Comparison of ENCODE assay signal across 1 cellular context in the genomic region with DNA sequence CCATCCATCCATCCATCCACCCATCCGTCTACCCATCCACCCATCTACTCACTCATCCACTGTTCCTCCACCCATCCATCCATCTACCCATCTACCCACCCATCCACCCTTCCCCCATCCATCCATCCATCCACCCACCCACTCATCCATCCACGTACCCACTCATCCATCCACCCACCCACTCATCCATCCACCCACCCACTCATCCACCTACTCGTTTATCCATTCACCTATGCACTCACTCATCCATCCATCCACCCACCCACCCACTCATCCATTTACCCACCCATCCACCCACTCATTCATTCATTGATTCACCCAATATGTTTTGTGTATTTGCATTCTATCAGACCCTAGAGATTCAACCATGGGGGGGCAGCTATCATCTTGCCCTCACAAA.
TF ChIP-seq lines count a peak whose summit lies in the region.

No MANE protein-coding gene starts in this region.

TF ChIP-seq in K562, 482 proteins besides CTCF, POLR2A, EP300 and RAD21:
- TF ChIP-seq, protein P1, sequence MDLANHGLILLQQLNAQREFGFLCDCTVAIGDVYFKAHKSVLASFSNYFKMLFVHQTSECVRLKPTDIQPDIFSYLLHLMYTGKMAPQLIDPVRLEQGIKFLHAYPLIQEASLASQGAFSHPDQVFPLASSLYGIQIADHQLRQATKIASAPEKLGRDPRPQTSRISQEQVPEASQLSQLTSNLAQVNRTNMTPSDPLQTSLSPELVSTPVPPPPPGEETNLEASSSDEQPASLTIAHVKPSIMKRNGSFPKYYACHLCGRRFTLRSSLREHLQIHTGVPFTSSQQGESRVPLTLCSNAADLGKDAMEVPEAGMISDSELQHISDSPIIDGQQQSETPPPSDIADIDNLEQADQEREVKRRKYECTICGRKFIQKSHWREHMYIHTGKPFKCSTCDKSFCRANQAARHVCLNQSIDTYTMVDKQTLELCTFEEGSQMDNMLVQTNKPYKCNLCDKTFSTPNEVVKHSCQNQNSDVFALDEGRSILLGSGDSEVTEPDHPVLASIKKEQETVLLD (IDR thresholded peaks at IDR 0.05), result no peak
- peak; percentile 89 for TF ChIP-seq EGR1 (conservative IDR thresholded peaks at IDR 0.05)
- TF ChIP-seq THRAP3 (IDR thresholded peaks at IDR 0.05; ENCODE audit: borderline replicate concordance), result no peak
- no peak for TF ChIP-seq MAFG (tag; conservative IDR thresholded peaks at IDR 0.05)
- TF ChIP-seq, protein P2, sequence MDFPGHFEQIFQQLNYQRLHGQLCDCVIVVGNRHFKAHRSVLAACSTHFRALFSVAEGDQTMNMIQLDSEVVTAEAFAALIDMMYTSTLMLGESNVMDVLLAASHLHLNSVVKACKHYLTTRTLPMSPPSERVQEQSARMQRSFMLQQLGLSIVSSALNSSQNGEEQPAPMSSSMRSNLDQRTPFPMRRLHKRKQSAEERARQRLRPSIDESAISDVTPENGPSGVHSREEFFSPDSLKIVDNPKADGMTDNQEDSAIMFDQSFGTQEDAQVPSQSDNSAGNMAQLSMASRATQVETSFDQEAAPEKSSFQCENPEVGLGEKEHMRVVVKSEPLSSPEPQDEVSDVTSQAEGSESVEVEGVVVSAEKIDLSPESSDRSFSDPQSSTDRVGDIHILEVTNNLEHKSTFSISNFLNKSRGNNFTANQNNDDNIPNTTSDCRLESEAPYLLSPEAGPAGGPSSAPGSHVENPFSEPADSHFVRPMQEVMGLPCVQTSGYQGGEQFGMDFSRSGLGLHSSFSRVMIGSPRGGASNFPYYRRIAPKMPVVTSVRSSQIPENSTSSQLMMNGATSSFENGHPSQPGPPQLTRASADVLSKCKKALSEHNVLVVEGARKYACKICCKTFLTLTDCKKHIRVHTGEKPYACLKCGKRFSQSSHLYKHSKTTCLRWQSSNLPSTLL (IDR thresholded peaks at IDR 0.05), result no peak
TF ChIP-seq in K562: peak in this region for 1.
